ENCODE assay signal across 29 cellular contexts in genomic region chr9:138038244-138038671, GRCh38.
DNase-seq lines count a peak whose midpoint lies in the region; ATAC-seq and TF ChIP-seq lines count a peak whose summit lies in the region.
"Had no signal": no experiment of that assay in that cellular context is flagged by ENCODE, and none has a peak within 500 bp of the region (broad histone marks: within the 10 kb centered on the region; RNA-seq: fewer than 3 reads in every experiment).

No MANE protein-coding gene starts in this region.

- H2BK5ac ChIP-seq in trophoblast cell (ENCODE audit: low read depth, low read length, poor library complexity): no peak overlapping the region

- H3K4ac ChIP-seq in trophoblast cell (ENCODE audit: low read depth, low read length): no peak overlapping the region

- POLR2A ChIA-PET in SK-N-SH (lab: Yijun Ruan, JAX): no interaction called here

- H3K9me3 ChIP-seq in SK-N-SH (peaks cover 3% of the 10 kb centered on the region; the same call in 1 of the 2 replicates), WERI-Rb-1 (ENCODE audit: severe bottlenecking) (no peaks in the 10 kb centered on the region), heart right ventricle (no peaks in the 10 kb centered on the region), trophoblast cell (ENCODE audit: insufficient read depth, low read depth, low read length) (peaks cover 8% of the 10 kb centered on the region), uterus (no peaks in the 10 kb centered on the region)
- H3K9me3 ChIP-seq: esophagus squamous epithelium, gastrocnemius medialis, HAP-1, prostate gland, SJCRH30, upper lobe of left lung had no signal

- DNase-seq in SK-N-SH (peak; percentile 73), WERI-Rb-1 (peak; percentile 1), heart right ventricle (peak in 1 of 2 donors; percentile 20), trophoblast cell (no peak), SW480 (ENCODE audit: low spot score) (no peak), uterus (no peak)
- DNase-seq: 8988T; activated CD4-positive, alpha-beta T cell treated with anti-CD3 and anti-CD28 coated beads, Interleukin-2, amount 50 U/mL, for 1 hour; activated gamma-delta T cell; activated naive CD8-positive, alpha-beta T cell treated with anti-CD3 and anti-CD28 coated beads, Interleukin-2, amount 50 U/mL, for 24 hours; CD4-positive, alpha-beta memory T cell; esophagus squamous epithelium; gastrocnemius medialis; GDM1; hypothalamus; NCI-H1105; NCI-H2081; NCI-H345; NCI-H82; PC-3; SJCRH30; stimulated activated CD8-positive, alpha-beta memory T cell treated with anti-CD3 and anti-CD28 coated beads, Interleukin-4, amount 100 ng/mL, for 48 hours had no signal

- peaks cover 0 to 8% of the 10 kb centered on the region in 2 experiments; a peak in 1 of 4 replicates for H3K4me1 ChIP-seq in SK-N-SH (ENCODE audit: control insufficient read depth in 1 of 2, insufficient read depth in 2 of 2, low read depth in 1 of 2, low read length in 1 of 2)
- H3K4me1 ChIP-seq in heart right ventricle: peaks cover 0 to 6% (median 0%) of the 10 kb centered on the region in 9 donors
- H3K4me1 ChIP-seq in trophoblast cell (ENCODE audit: control insufficient read depth in 1 of 2, insufficient read depth in 2 of 2, low read length in 2 of 2): peaks cover 4 to 5% of the 10 kb centered on the region in 2 experiments
- H3K4me1 ChIP-seq in uterus: no peaks in the 10 kb centered on the region
- H3K4me1 ChIP-seq: esophagus squamous epithelium, gastrocnemius medialis, HAP-1, prostate gland, SJCRH30, upper lobe of left lung had no signal

- H3K27ac ChIP-seq in SK-N-SH (ENCODE audit: low read depth in 2 of 2, low read length in 1 of 2) (peak overlapping the region in 1 of 2 experiments; percentile 74; a peak in 2 of 4 replicates), WERI-Rb-1 (no peak overlapping the region), heart right ventricle (no peak overlapping the region), trophoblast cell (ENCODE audit: low read depth, low read length) (no peak overlapping the region), uterus (no peak overlapping the region)
- H3K27ac ChIP-seq: coronary artery, esophagus squamous epithelium, gastrocnemius medialis, HL-60, prostate gland, SJCRH30, upper lobe of left lung had no signal

- CTCF ChIA-PET in SK-N-SH (lab: Yijun Ruan, JAX): interaction anchor here (1.3 kb wide), 1 partner anchor 365 kb away, joined by 3 read pairs; no protein-coding TSS in a partner anchor

- intact Hi-C loops in heart right ventricle (cut with DNase I) (no loop called here), uterus (cut with DNase I; ENCODE audit: low total_unique reads) (no loop called here)

- no peak for TF ChIP-seq RAD21 in SK-N-SH (IDR thresholded peaks at IDR 0.05; ENCODE audit: low read length)

- no peak overlapping the region for H2AFZ ChIP-seq in SK-N-SH (ENCODE audit: low read depth)
- no peak overlapping the region for H2AFZ ChIP-seq in trophoblast cell (ENCODE audit: insufficient read depth, low read length, poor library complexity)

- H4K20me1 ChIP-seq in SK-N-SH (ENCODE audit: insufficient read depth): no peaks in the 10 kb centered on the region

- H2AK5ac ChIP-seq in trophoblast cell (ENCODE audit: low read length): no peak overlapping the region

- no peak overlapping the region for H3K23ac ChIP-seq in trophoblast cell (ENCODE audit: low read length)

- H3K4me3 ChIP-seq in SK-N-SH (ENCODE audit: low read depth in 2 of 2, low read length in 1 of 2) (no peak overlapping the region), WERI-Rb-1 (ENCODE audit: low read depth, low read length) (no peak overlapping the region), heart right ventricle (no peak overlapping the region), trophoblast cell (ENCODE audit: low read depth, low read length) (no peak overlapping the region), uterus (no peak overlapping the region)
- H3K4me3 ChIP-seq: coronary artery, esophagus squamous epithelium, gastrocnemius medialis, HAP-1, prostate gland, SJCRH30, upper lobe of left lung had no signal

- H3K79me2 ChIP-seq in SK-N-SH (ENCODE audit: insufficient read depth) (no peaks in the 10 kb centered on the region), trophoblast cell (ENCODE audit: control insufficient read depth, insufficient read depth, low read length, poor library complexity) (no peaks in the 10 kb centered on the region)

- no peaks in the 10 kb centered on the region for H3F3A ChIP-seq in SK-N-SH (replicated peaks; ENCODE audit: insufficient read depth)

- H3K4me2 ChIP-seq in SK-N-SH (no peak overlapping the region), trophoblast cell (ENCODE audit: low read length) (peak overlapping the region; percentile 1)

- H3K14ac ChIP-seq in trophoblast cell (ENCODE audit: low read length): no peak overlapping the region

- H4K91ac ChIP-seq in trophoblast cell (ENCODE audit: low read depth, low read length): no peak overlapping the region

- TF ChIP-seq CTCF in SK-N-SH (IDR thresholded peaks at IDR 0.05) (no peak), WERI-Rb-1 (IDR thresholded peaks at IDR 0.05; ENCODE audit: low read depth, low read length) (no peak), heart right ventricle (IDR thresholded peaks at IDR 0.05) (no peak), uterus (IDR thresholded peaks at IDR 0.05) (no peak)

- no peaks in the 10 kb centered on the region for H3K36me3 ChIP-seq in SK-N-SH (replicated peaks in 1 of 2; ENCODE audit: control insufficient read depth in 1 of 2, insufficient read depth in 2 of 2, low read length in 1 of 2)
- no peaks in the 10 kb centered on the region; the same call in none of the 2 replicates for H3K36me3 ChIP-seq in WERI-Rb-1
- H3K36me3 ChIP-seq in heart right ventricle: no peaks in the 10 kb centered on the region
- H3K36me3 ChIP-seq in trophoblast cell (ENCODE audit: control insufficient read depth in 1 of 2, insufficient read depth in 2 of 2, low read length in 2 of 2): no peaks in the 10 kb centered on the region
- H3K36me3 ChIP-seq in uterus: no peaks in the 10 kb centered on the region
- H3K36me3 ChIP-seq: esophagus squamous epithelium, gastrocnemius medialis, HAP-1, prostate gland, SJCRH30, upper lobe of left lung had no signal

- H3K9me2 ChIP-seq in SK-N-SH: no peaks in the 10 kb centered on the region

- TF ChIP-seq POLR2A in uterus (IDR thresholded peaks at IDR 0.05): no peak

- no peak overlapping the region for H4K8ac ChIP-seq in trophoblast cell (ENCODE audit: low read depth, low read length)

- WGBS in SK-N-SH (ENCODE audit: low lambda C conversion rate): 7% methylated on average over 7 of the region's 7 CpGs
- WGBS in heart right ventricle, 2 donors: 3 to 9% methylated on average over 7 of the region's 7 CpGs
- no CpG with 5 or more reads among the region's 7 CpGs for WGBS in trophoblast cell (ENCODE audit: extremely low coverage, insufficient coverage, insufficient read length)

- no peak overlapping the region for H4K12ac ChIP-seq in trophoblast cell (ENCODE audit: low read depth, low read length)

- H3K27me3 ChIP-seq in SK-N-SH (ENCODE audit: insufficient read depth): no peaks in the 10 kb centered on the region
- no peaks in the 10 kb centered on the region for H3K27me3 ChIP-seq in WERI-Rb-1 (ENCODE audit: insufficient read depth, low read depth, severe bottlenecking)
- peaks cover 0 to 27% (median 17%) of the 10 kb centered on the region in 7 donors for H3K27me3 ChIP-seq in heart right ventricle
- no peaks in the 10 kb centered on the region for H3K27me3 ChIP-seq in trophoblast cell (ENCODE audit: insufficient read depth, low read length)
- H3K27me3 ChIP-seq in uterus: no peaks in the 10 kb centered on the region
- H3K27me3 ChIP-seq: SJCRH30, upper lobe of left lung had no signal

- peak in 1 of 2 experiments; percentile 49; a peak in 1 of 4 replicates for TF ChIP-seq EP300 in SK-N-SH (IDR thresholded peaks at IDR 0.05; ENCODE audit: borderline replicate concordance in 1 of 2, low read depth in 1 of 2, low read length in 1 of 2)

- H2BK12ac ChIP-seq in trophoblast cell (ENCODE audit: low read length): no peak overlapping the region

- no peak overlapping the region for H2BK120ac ChIP-seq in trophoblast cell (ENCODE audit: insufficient read depth, low read length, poor library complexity)

- no peaks in the 10 kb centered on the region for H3K79me1 ChIP-seq in trophoblast cell (ENCODE audit: low read length)

- no peak for ATAC-seq in SK-N-SH treated with all-trans-retinoic acid at 6 μM for 48 hours
- ATAC-seq in heart right ventricle: peak; percentile 46 to 95 (median 86)
- ATAC-seq in HG03457 (IDR thresholded peaks at IDR 0.05; ENCODE audit: unreplicated experiment): no peak
- ATAC-seq: activated naive CD8-positive, alpha-beta T cell treated with anti-CD3 and anti-CD28 coated beads, Interleukin-2, amount 50 U/mL, for 24 hours; gastrocnemius medialis; PC-3 had no signal

- H3K18ac ChIP-seq in trophoblast cell (ENCODE audit: low read length): no peak overlapping the region

- H3K9ac ChIP-seq in SK-N-SH: no peak overlapping the region
- H3K9ac ChIP-seq in trophoblast cell (ENCODE audit: low read length): no peak overlapping the region

TF ChIP-seq in SK-N-SH, 30 proteins besides CTCF, POLR2A, EP300 and RAD21 (continues in another document):
- TF ChIP-seq MXI1 (IDR thresholded peaks at IDR 0.05; ENCODE audit: low read depth, low read length): peak; percentile 27; the same call in 1 of the 2 replicates
- TF ChIP-seq EZH2phosphoT487 (IDR thresholded peaks at IDR 0.05; ENCODE audit: borderline replicate concordance, low read depth): no peak
- 0 out of 2 replicates have a peak, but pooled peaks have one; percentile 34 for TF ChIP-seq FOXJ3 (CRISPR knock-in tag; IDR thresholded peaks at IDR 0.05)

TF ChIP-seq in SK-N-SH treated with all-trans-retinoic acid at 6 μM for 48 hours, 23 proteins besides CTCF, POLR2A, EP300 and RAD21 (continues in another document):
- TF ChIP-seq ZC3H10 (CRISPR knock-in tag; IDR thresholded peaks at IDR 0.05) (no peak), ZNF70 (CRISPR knock-in tag; IDR thresholded peaks at IDR 0.05) (no peak), PPARA (CRISPR knock-in tag; IDR thresholded peaks at IDR 0.05; ENCODE audit: borderline replicate concordance) (no peak), TOX (CRISPR knock-in tag; IDR thresholded peaks at IDR 0.05; ENCODE audit: borderline replicate concordance) (no peak)

Comparison
In these comparisons a context has a peak if more than half of its experiments do, and no peak if none do; other contexts are left out.
1. DNase-seq: peak in SK-N-SH (single experiment) and WERI-Rb-1 (single experiment); none in trophoblast cell (0 of 2), SW480 (single experiment) and uterus (0 of 2).
2. ATAC-seq: peak in heart right ventricle (8 of 8); none in SK-N-SH treated with all-trans-retinoic acid at 6 μM for 48 hours (single experiment) and HG03457 (single experiment).